21 cellular contexts compared by ENCODE assay signal in the genomic region with DNA sequence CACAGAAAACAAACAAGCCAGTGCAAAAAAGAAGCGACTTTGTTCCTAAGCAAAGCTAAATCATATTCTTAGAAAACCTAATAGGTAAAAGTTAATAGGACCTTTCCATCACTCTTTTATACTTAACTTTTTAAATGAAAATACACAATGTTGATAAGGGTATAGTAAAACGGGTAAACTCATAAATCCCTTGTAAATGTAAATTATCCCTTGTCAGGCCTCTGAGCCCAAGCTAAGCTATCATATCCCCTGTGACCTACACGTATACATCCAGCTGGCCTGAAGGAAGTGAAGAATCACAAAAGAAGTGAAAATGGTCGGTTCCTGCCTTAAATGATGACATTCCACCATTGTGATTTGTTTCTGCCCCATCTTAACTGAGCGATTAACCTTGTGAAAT.
"Had no signal": no experiment of that assay in that cellular context is flagged by ENCODE, and none has a peak within 500 bp of the region (broad histone marks: within the 10 kb centered on the region; RNA-seq: fewer than 3 reads in every experiment).

No MANE protein-coding gene starts in this region.

- H3K36me3 ChIP-seq: ascending aorta, esophagus muscularis mucosa, gastroesophageal sphincter, heart left ventricle, prostate gland, right atrium auricular region, thyroid gland had no signal

- H3K4me3 ChIP-seq: ascending aorta, esophagus muscularis mucosa, gastroesophageal sphincter, heart left ventricle, prostate gland, right atrium auricular region, thyroid gland had no signal

- DNase-seq: activated CD4-positive, alpha-beta T cell treated with anti-CD3 and anti-CD28 coated beads, Interleukin-2, amount 50 U/mL, for 1 hour; activated CD8-positive, alpha-beta memory T cell treated with anti-CD3 and anti-CD28 coated beads for 24 hours; activated CD8-positive, alpha-beta memory T cell treated with anti-CD3 and anti-CD28 coated beads, Interleukin-2, amount 50 U/mL, for 48 hours; activated effector memory CD4-positive, alpha-beta T cell treated with anti-CD3 and anti-CD28 coated beads, Interleukin-2, amount 50 U/mL, for 16 hours; activated naive CD4-positive, alpha-beta T cell treated with anti-CD3 and anti-CD28 coated beads, Interleukin-2, amount 50 U/mL, for 16 hours; activated T-cell treated with anti-CD3 and anti-CD28 coated beads, Interleukin-2, amount 50 U/mL, for 48 hours; cortex of kidney; effector CD8-positive, alpha-beta T cell; heart left ventricle; stimulated activated CD4-positive, alpha-beta T cell treated with anti-CD3 and anti-CD28 coated beads, Interleukin-2, amount 100 ng/mL, for 24 hours; stimulated activated naive CD4-positive, alpha-beta T cell treated with Interleukin-2 at 50 U/mL for 16 hours; T-helper 1 cell; T1000; thyroid gland had no signal

- H3K4me1 Mint-ChIP-seq: neural crest cell had no signal

- H3K4me3 Mint-ChIP-seq: neural crest cell had no signal

- H3K9me3 Mint-ChIP-seq: neural crest cell had no signal

- H3K4me1 ChIP-seq: prostate gland had no signal

- H3K9me3 ChIP-seq: ascending aorta, esophagus muscularis mucosa, gastroesophageal sphincter, heart left ventricle, prostate gland, right atrium auricular region, thyroid gland had no signal

- FAIRE-seq: endothelial cell of umbilical vein had no signal

- H3K27me3 ChIP-seq: ascending aorta, esophagus muscularis mucosa, gastroesophageal sphincter, heart left ventricle, right atrium auricular region, thyroid gland had no signal

- H3K27ac ChIP-seq: ascending aorta, esophagus muscularis mucosa, gastroesophageal sphincter, heart left ventricle, prostate gland, thyroid gland had no signal
